3 cellular contexts compared by ENCODE assay signal in the genomic region with DNA sequence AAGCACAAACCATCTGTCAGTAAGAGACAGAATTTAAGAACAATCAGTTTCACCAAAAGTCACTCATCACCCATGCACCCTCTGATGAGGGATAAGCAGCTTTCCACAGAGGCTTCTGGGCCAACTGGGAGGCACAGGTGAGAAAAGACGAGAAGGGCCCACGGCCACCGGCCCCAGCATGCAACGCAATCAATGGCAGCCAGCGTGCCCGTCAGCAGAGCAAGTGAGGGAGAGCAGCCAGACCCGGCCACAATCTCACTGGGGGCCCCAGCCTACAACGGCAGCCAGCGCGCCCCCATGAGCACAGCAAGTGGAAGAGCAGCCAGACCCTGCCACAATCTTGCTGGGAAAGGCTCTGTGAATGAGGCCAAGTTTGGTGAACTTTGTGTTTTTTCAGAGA.
TF ChIP-seq lines count a peak whose summit lies in the region.

No MANE protein-coding gene starts in this region.

TF ChIP-seq in K562, 482 proteins besides CTCF, POLR2A, EP300 and RAD21:
- peak; percentile 47; the same call in 1 of the 2 replicates for TF ChIP-seq POLR2G (IDR thresholded peaks at IDR 0.05; ENCODE audit: low read depth, low read length)
- TF ChIP-seq ZBTB49 (CRISPR knock-in tag; IDR thresholded peaks at IDR 0.05; ENCODE audit: borderline replicate concordance), result no peak
- TF ChIP-seq ZNF408 (CRISPR knock-in tag; IDR thresholded peaks at IDR 0.05; ENCODE audit: low read depth), result no peak
- TF ChIP-seq ARID4B (CRISPR knock-in tag; IDR thresholded peaks at IDR 0.05), result no peak
- TF ChIP-seq DPF2 (IDR thresholded peaks at IDR 0.05), result no peak
- no peak for TF ChIP-seq SAFB (IDR thresholded peaks at IDR 0.05; ENCODE audit: borderline replicate concordance, low read depth, low read length)
- TF ChIP-seq ZKSCAN1 (IDR thresholded peaks at IDR 0.05; ENCODE audit: low read depth, low read length), result no peak
- TF ChIP-seq ZSCAN29 (IDR thresholded peaks at IDR 0.05), result no peak

TF ChIP-seq in HepG2, 621 proteins besides CTCF, POLR2A, EP300 and RAD21:
- peak; percentile 44 for TF ChIP-seq AGO2 (optimal IDR thresholded peaks at IDR 0.05; ENCODE audit: low read depth, low read length)
- no peak for TF ChIP-seq THAP7 (CRISPR knock-in tag; IDR thresholded peaks at IDR 0.05)
- no peak for TF ChIP-seq FOXA3 (CRISPR knock-in tag; IDR thresholded peaks at IDR 0.05)
TF ChIP-seq in HepG2: peak in this region for 1.

TF ChIP-seq in SK-N-SH treated with all-trans-retinoic acid at 6 μM for 48 hours, 23 proteins besides CTCF, POLR2A, EP300 and RAD21:
- TF ChIP-seq ZFP3 (CRISPR knock-in tag; IDR thresholded peaks at IDR 0.05), result no peak
- TF ChIP-seq TCF4 (CRISPR knock-in tag; IDR thresholded peaks at IDR 0.05; ENCODE audit: borderline replicate concordance), result no peak
- TF ChIP-seq OSR1 (CRISPR knock-in tag; IDR thresholded peaks at IDR 0.05), result no peak
- TF ChIP-seq BACH2 (CRISPR knock-in tag; IDR thresholded peaks at IDR 0.05; ENCODE audit: borderline replicate concordance), result no peak
- TF ChIP-seq RARB (CRISPR knock-in tag; IDR thresholded peaks at IDR 0.05), result no peak
- TF ChIP-seq, protein P1, sequence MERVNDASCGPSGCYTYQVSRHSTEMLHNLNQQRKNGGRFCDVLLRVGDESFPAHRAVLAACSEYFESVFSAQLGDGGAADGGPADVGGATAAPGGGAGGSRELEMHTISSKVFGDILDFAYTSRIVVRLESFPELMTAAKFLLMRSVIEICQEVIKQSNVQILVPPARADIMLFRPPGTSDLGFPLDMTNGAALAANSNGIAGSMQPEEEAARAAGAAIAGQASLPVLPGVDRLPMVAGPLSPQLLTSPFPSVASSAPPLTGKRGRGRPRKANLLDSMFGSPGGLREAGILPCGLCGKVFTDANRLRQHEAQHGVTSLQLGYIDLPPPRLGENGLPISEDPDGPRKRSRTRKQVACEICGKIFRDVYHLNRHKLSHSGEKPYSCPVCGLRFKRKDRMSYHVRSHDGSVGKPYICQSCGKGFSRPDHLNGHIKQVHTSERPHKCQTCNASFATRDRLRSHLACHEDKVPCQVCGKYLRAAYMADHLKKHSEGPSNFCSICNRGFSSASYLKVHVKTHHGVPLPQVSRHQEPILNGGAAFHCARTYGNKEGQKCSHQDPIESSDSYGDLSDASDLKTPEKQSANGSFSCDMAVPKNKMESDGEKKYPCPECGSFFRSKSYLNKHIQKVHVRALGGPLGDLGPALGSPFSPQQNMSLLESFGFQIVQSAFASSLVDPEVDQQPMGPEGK (CRISPR knock-in tag; IDR thresholded peaks at IDR 0.05; ENCODE audit: borderline replicate concordance), result no peak
- TF ChIP-seq CSRNP3 (CRISPR knock-in tag; IDR thresholded peaks at IDR 0.05), result no peak
- no peak for TF ChIP-seq TSHZ2 (CRISPR knock-in tag; IDR thresholded peaks at IDR 0.05)
- TF ChIP-seq, protein P2, sequence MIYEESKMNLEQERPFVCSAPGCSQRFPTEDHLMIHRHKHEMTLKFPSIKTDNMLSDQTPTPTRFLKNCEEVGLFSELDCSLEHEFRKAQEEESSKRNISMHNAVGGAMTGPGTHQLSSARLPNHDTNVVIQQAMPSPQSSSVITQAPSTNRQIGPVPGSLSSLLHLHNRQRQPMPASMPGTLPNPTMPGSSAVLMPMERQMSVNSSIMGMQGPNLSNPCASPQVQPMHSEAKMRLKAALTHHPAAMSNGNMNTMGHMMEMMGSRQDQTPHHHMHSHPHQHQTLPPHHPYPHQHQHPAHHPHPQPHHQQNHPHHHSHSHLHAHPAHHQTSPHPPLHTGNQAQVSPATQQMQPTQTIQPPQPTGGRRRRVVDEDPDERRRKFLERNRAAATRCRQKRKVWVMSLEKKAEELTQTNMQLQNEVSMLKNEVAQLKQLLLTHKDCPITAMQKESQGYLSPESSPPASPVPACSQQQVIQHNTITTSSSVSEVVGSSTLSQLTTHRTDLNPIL (CRISPR knock-in tag; IDR thresholded peaks at IDR 0.05; ENCODE audit: low read depth), result no peak
- no peak for TF ChIP-seq ZNF70 (CRISPR knock-in tag; IDR thresholded peaks at IDR 0.05)
- no peak for TF ChIP-seq ZNF8 (CRISPR knock-in tag; IDR thresholded peaks at IDR 0.05)
- TF ChIP-seq ARNTL (CRISPR knock-in tag; IDR thresholded peaks at IDR 0.05; ENCODE audit: borderline replicate concordance, low read depth), result no peak
